In the genomic region with DNA sequence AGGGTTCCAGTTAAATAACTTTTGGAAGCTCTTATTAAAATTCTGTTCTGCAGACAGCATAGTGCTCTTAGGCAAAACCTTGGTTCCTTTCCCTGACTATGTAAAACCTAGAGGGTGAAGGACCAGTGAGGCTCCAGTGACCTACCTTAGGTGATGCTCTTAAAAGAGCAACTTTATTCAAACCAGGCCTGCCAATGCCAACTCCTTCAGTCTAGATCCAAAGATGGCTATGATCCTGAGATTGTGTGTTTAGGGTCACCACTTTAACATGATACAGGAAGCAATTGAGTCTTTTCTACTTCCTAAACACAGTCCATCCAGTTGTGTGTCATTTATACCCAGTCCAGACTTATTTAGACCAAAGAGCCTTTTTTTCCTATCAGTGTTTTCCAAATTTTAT, we compare ENCODE assay signal across 8 cellular contexts. TPM values are rescaled to one million over a fixed set of nuclear protein-coding genes. Genes with fewer than 3 reads are reported as not detected.
DNase-seq lines count a peak whose midpoint lies in the region; ATAC-seq, FAIRE-seq and TF ChIP-seq lines count a peak whose summit lies in the region.

No MANE protein-coding gene starts in this region.

- peak overlapping the region; percentile 87 for H3K27ac ChIP-seq in fibroblast of lung (ENCODE audit: insufficient read depth, low read length)
- H3K27ac ChIP-seq in rectal smooth muscle tissue (ENCODE audit: low read depth, low read length) = peak overlapping the region; percentile 97

- no peaks in the 10 kb centered on the region for H3K9me3 ChIP-seq in fibroblast of lung (ENCODE audit: control insufficient read depth, insufficient read depth, low read depth, low read length)

- peak overlapping the region; percentile 55 for H3K4me2 ChIP-seq in fibroblast of lung (ENCODE audit: extremely low read depth, insufficient read depth, low read length)

- ATAC-seq in SK-N-SH treated with all-trans-retinoic acid at 6 μM for 48 hours (peak; percentile 7), GM19351 (IDR thresholded peaks at IDR 0.05; ENCODE audit: unreplicated experiment) (no peak), GM21737 (IDR thresholded peaks at IDR 0.05; ENCODE audit: unreplicated experiment) (no peak)

- H4K20me1 ChIP-seq in fibroblast of lung (ENCODE audit: control insufficient read depth, extremely low read depth, insufficient read depth, low read length) = no peaks in the 10 kb centered on the region

- no peak; the same call in 1 of the 2 replicates for TF ChIP-seq POLR2A in GM12891 (IDR thresholded peaks at IDR 0.05; ENCODE audit: low read depth, low read length)

- H3K36me3 ChIP-seq in fibroblast of lung (ENCODE audit: control insufficient read depth, insufficient read depth, low read length) = peaks cover 7% of the 10 kb centered on the region
- peaks cover 7% of the 10 kb centered on the region for H3K36me3 ChIP-seq in rectal smooth muscle tissue (ENCODE audit: control insufficient read depth, insufficient read depth, low read length)

- FAIRE-seq in GM12891 (lab: Jason Lieb, UNC) = no peak

- H3K27me3 ChIP-seq in fibroblast of lung (ENCODE audit: control insufficient read depth, insufficient read depth, low read length) (no peaks in the 10 kb centered on the region), rectal smooth muscle tissue (ENCODE audit: control insufficient read depth, insufficient read depth, low read length) (no peaks in the 10 kb centered on the region)

- peak overlapping the region in 2 of 4 experiments; percentile 2 to 38 for H3K4me3 ChIP-seq in fibroblast of lung (replicated peaks in 1 of 4; ENCODE audit: control extremely low read depth in 1 of 4, insufficient read depth in 1 of 4, low read depth in 3 of 4, low read length in 4 of 4)
- peak overlapping the region; percentile 66 for H3K4me3 ChIP-seq in rectal smooth muscle tissue (ENCODE audit: low read length)

- H3K4me1 ChIP-seq in fibroblast of lung (ENCODE audit: control insufficient read depth, extremely low read depth, insufficient read depth, low read length) (peaks cover 43% of the 10 kb centered on the region), rectal smooth muscle tissue (ENCODE audit: control insufficient read depth, insufficient read depth, low read length) (peaks cover 42% of the 10 kb centered on the region)

- no peak for TF ChIP-seq CTCF in fibroblast of lung (conservative IDR thresholded peaks at IDR 0.05 in 1 of 2, IDR thresholded peaks at IDR 0.05 in 1 of 2; ENCODE audit: low read depth in 1 of 2, low read length in 2 of 2)

- H3K9ac ChIP-seq in fibroblast of lung (ENCODE audit: insufficient read depth, low read length) (peak overlapping the region; percentile 28), rectal smooth muscle tissue (ENCODE audit: low read length) (no peak overlapping the region)

- H2AFZ ChIP-seq in fibroblast of lung (ENCODE audit: low read length) = no peak overlapping the region

- H3K79me2 ChIP-seq in fibroblast of lung (ENCODE audit: control insufficient read depth, insufficient read depth, low read length) = peaks cover 43% of the 10 kb centered on the region

- DNase-seq in GM12891 (ENCODE audit: insufficient read length, low spot score) (no peak), fibroblast of lung (ENCODE audit: low read depth in 2 of 2) (no peak), kidney glomerular epithelial cell (lab: John Stamatoyannopoulos, UW) (no peak), NCI-H774 (lab: John Stamatoyannopoulos, UW) (no peak)

TF ChIP-seq in GM12891, 5 proteins besides CTCF, POLR2A, EP300 and RAD21:
- TF ChIP-seq POLR2AphosphoS5 (IDR thresholded peaks at IDR 0.05; ENCODE audit: low read depth, low read length) = peak; percentile 53; the same call in 1 of the 2 replicates
- TF ChIP-seq PAX5 (IDR thresholded peaks at IDR 0.05; ENCODE audit: insufficient read depth, low read length, severe bottlenecking) = no peak

TF ChIP-seq in SK-N-SH treated with all-trans-retinoic acid at 6 μM for 48 hours, 23 proteins besides CTCF, POLR2A, EP300 and RAD21:
- TF ChIP-seq, protein P1, sequence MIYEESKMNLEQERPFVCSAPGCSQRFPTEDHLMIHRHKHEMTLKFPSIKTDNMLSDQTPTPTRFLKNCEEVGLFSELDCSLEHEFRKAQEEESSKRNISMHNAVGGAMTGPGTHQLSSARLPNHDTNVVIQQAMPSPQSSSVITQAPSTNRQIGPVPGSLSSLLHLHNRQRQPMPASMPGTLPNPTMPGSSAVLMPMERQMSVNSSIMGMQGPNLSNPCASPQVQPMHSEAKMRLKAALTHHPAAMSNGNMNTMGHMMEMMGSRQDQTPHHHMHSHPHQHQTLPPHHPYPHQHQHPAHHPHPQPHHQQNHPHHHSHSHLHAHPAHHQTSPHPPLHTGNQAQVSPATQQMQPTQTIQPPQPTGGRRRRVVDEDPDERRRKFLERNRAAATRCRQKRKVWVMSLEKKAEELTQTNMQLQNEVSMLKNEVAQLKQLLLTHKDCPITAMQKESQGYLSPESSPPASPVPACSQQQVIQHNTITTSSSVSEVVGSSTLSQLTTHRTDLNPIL (CRISPR knock-in tag; IDR thresholded peaks at IDR 0.05; ENCODE audit: low read depth) = 0 out of 2 replicates have a peak, but pooled peaks have one; percentile 5
- TF ChIP-seq ZFP3 (CRISPR knock-in tag; IDR thresholded peaks at IDR 0.05) = no peak; the same call in 1 of the 2 replicates
- 0 out of 2 replicates have a peak, but pooled peaks have one; percentile 2 for TF ChIP-seq SNAI2 (CRISPR knock-in tag; IDR thresholded peaks at IDR 0.05)
- peak; percentile 63; the same call in 1 of the 2 replicates for TF ChIP-seq TOX (CRISPR knock-in tag; IDR thresholded peaks at IDR 0.05; ENCODE audit: borderline replicate concordance)
- peak; percentile 75; the same call in 1 of the 2 replicates for TF ChIP-seq RARB (CRISPR knock-in tag; IDR thresholded peaks at IDR 0.05)
- no peak for TF ChIP-seq ISL1 (CRISPR knock-in tag; IDR thresholded peaks at IDR 0.05)
- TF ChIP-seq POU6F1 (CRISPR knock-in tag; IDR thresholded peaks at IDR 0.05; ENCODE audit: borderline replicate concordance, low read depth) = 0 out of 2 replicates have a peak, but pooled peaks have one; percentile 3
- TF ChIP-seq CSDC2 (CRISPR knock-in tag; IDR thresholded peaks at IDR 0.05) = no peak
- TF ChIP-seq ZNF565 (CRISPR knock-in tag; conservative IDR thresholded peaks at IDR 0.05; ENCODE audit: low read depth) = no peak

RNA-seq across cellular contexts. Expression of gene MCL1, which starts 10.8 kb away (rescaled TPM):
- 123 TPM for polyA plus RNA-seq in GM12891 (2012; ENCODE audit: low read depth, missing spikeins)
- total RNA-seq in fibroblast of lung = 232 and 233 TPM in 2 replicates
- polyA plus RNA-seq in fibroblast of lung = 108 and 136 TPM in 2 replicates
- polyA plus RNA-seq in fibroblast of lung (2012) = 105 and 138 TPM in 2 replicates
- 24.4 and 91.5 TPM in 2 replicates for polyA minus RNA-seq in fibroblast of lung (ENCODE audit: low replicate concordance)

RNA-seq across cellular contexts. Expression of gene ADAMTSL4, which starts 19.4 kb away (rescaled TPM):
- 0.06 TPM for polyA plus RNA-seq in GM12891 (2012; ENCODE audit: low read depth, missing spikeins)
- total RNA-seq in fibroblast of lung = 6.4 and 13.0 TPM in 2 replicates
- polyA plus RNA-seq in fibroblast of lung = 7.3 and 19.8 TPM in 2 replicates
- polyA plus RNA-seq in fibroblast of lung (2012) = 12.6 and 25.9 TPM in 2 replicates
- polyA minus RNA-seq in fibroblast of lung (ENCODE audit: low replicate concordance) = 16.6 and 30.2 TPM in 2 replicates

RNA-seq across cellular contexts. Expression of gene FALEC, which starts 53.0 kb away (rescaled TPM):
- not detected for polyA plus RNA-seq in GM12891 (2012; ENCODE audit: low read depth, missing spikeins)
- 0.83 and 1.0 TPM in 2 replicates for total RNA-seq in fibroblast of lung
- 0.15 TPM in 1 of 2 replicates, not detected in the other for polyA plus RNA-seq in fibroblast of lung
- not detected in 2 replicates for polyA plus RNA-seq in fibroblast of lung (2012)
- not detected in 2 replicates for polyA minus RNA-seq in fibroblast of lung (ENCODE audit: low replicate concordance)
